14 cellular contexts compared by ENCODE assay signal in genomic region chr2:216665240-216665639, GRCh38. TPM values are rescaled to one million over a fixed set of nuclear protein-coding genes. Genes with fewer than 3 reads are reported as not detected.
DNase-seq lines count a peak whose midpoint lies in the region; ATAC-seq, FAIRE-seq and TF ChIP-seq lines count a peak whose summit lies in the region.
"Had no signal": no experiment of that assay in that cellular context is flagged by ENCODE, and none has a peak within 500 bp of the region (broad histone marks: within the 10 kb centered on the region; RNA-seq: fewer than 3 reads in every experiment).

No MANE protein-coding gene starts in this region.

- H3K4me3 ChIP-seq in bronchial epithelial cell (ENCODE audit: low read depth, low read length) (no peak overlapping the region), upper lobe of right lung (no peak overlapping the region)
- H3K4me3 ChIP-seq: coronary artery had no signal

- no peak overlapping the region for H3K27ac ChIP-seq in upper lobe of right lung

- H3K9me3 ChIP-seq in upper lobe of right lung = no peaks in the 10 kb centered on the region

- H3K27me3 ChIP-seq in bronchial epithelial cell (ENCODE audit: control insufficient read depth, insufficient read depth, low read length) = no peaks in the 10 kb centered on the region
- no peaks in the 10 kb centered on the region for H3K27me3 ChIP-seq in upper lobe of right lung

- TF ChIP-seq CTCF in bronchial epithelial cell (IDR thresholded peaks at IDR 0.05; ENCODE audit: insufficient read depth, low read length, severe bottlenecking) (no peak), upper lobe of right lung (IDR thresholded peaks at IDR 0.05) (no peak)

- H3K4me1 ChIP-seq in upper lobe of right lung = peaks cover 6% of the 10 kb centered on the region

- DNase-seq in NCI-H82 (lab: John Stamatoyannopoulos, UW) (peak; percentile 87), NCI-H82 treated with DMSO at 0.1 percent for 48 hours (lab: John Stamatoyannopoulos, UW; ENCODE audit: unreplicated experiment) (no peak), bronchial epithelial cell (ENCODE audit: low read depth) (peak; percentile 87), left colon (peak in 1 of 2 donors; percentile 41), upper lobe of right lung (no peak), hypothalamus (lab: John Stamatoyannopoulos, UW) (no peak)
- DNase-seq: activated T-cell treated with anti-CD3 and anti-CD28 coated beads, Interleukin-2, amount 50 U/mL, for 24 hours; occipital lobe; T1000 had no signal

- peaks cover 3% of the 10 kb centered on the region for H3K36me3 ChIP-seq in bronchial epithelial cell (ENCODE audit: control insufficient read depth, insufficient read depth, low read length)
- no peaks in the 10 kb centered on the region for H3K36me3 ChIP-seq in upper lobe of right lung

- intact Hi-C loops in left colon (cut with DNase I, micrococcal nuclease) = loop anchor here in 1 of 2 donors (5.0 kb wide), 1 partner anchor 143 kb away; no protein-coding TSS in a partner anchor
- intact Hi-C loops in upper lobe of right lung (cut with DNase I) = loop anchor here (5.0 kb wide), 1 partner anchor 148 kb away; no protein-coding TSS in a partner anchor

- FAIRE-seq in bronchial epithelial cell (lab: Jason Lieb, UNC) = peak; percentile 97
- FAIRE-seq: A204.1, GM19239 had no signal

- ATAC-seq in left colon (peak; percentile 68), upper lobe of right lung (peak; percentile 64), HG03280 (IDR thresholded peaks at IDR 0.05; ENCODE audit: unreplicated experiment) (no peak), GM18511 (IDR thresholded peaks at IDR 0.05; ENCODE audit: unreplicated experiment) (no peak)

RNA-seq across cellular contexts. Expression of gene IGFBP5, which starts 30.1 kb away (rescaled TPM):
- total RNA-seq in bronchial epithelial cell (0.51 and 9.2 TPM in 2 replicates), left colon (100 to 1,000 TPM in 1 of 2 donors, 10 to 100 TPM in 1; 40.0 to 135 TPM), upper lobe of right lung (169 TPM)

RNA-seq across cellular contexts. Expression of gene IGFBP2, which starts 32.0 kb away (rescaled TPM):
- total RNA-seq in bronchial epithelial cell = 41.1 and 329 TPM in 2 replicates
- 100 to 1,000 TPM; 120 to 143 TPM for total RNA-seq in left colon
- total RNA-seq in upper lobe of right lung = 46.1 TPM

Comparison
In these comparisons a context has a peak if more than half of its experiments do, and no peak if none do; other contexts are left out.
1. DNase-seq: peak in NCI-H82 (single experiment) and bronchial epithelial cell (single experiment); none in NCI-H82 treated with DMSO at 0.1 percent for 48 hours (single experiment), upper lobe of right lung (single experiment) and hypothalamus (0 of 51).
2. ATAC-seq: peak in left colon (single experiment) and upper lobe of right lung (single experiment); none in HG03280 (single experiment) and GM18511 (single experiment).